Comparison of ENCODE assay signal across 8 cellular contexts in genomic region chr1:179121159-179121938, GRCh38. TPM values are rescaled to one million over a fixed set of nuclear protein-coding genes. Genes with fewer than 3 reads are reported as not detected.
DNase-seq lines count a peak whose midpoint lies in the region; ATAC-seq and TF ChIP-seq lines count a peak whose summit lies in the region.

No MANE protein-coding gene starts in this region.

- no peak overlapping the region for H3K9ac ChIP-seq in IMR-90 (ENCODE audit: low read depth, low read length)

- H2BK20ac ChIP-seq in IMR-90 (ENCODE audit: low read depth, low read length): no peak overlapping the region

- no peak overlapping the region for H3K4me3 ChIP-seq in IMR-90 (ENCODE audit: insufficient read depth, low read depth, low read length)
- H3K4me3 ChIP-seq in WERI-Rb-1 (ENCODE audit: low read depth, low read length): peak overlapping the region; percentile 2; the same call in 1 of the 2 replicates
- H3K4me3 ChIP-seq in fibroblast of mammary gland (ENCODE audit: control insufficient read depth, low read depth, low read length): no peak overlapping the region
- no peak overlapping the region for H3K4me3 ChIP-seq in osteoblast (ENCODE audit: insufficient read depth, low read length)

- peaks cover 5% of the 10 kb centered on the region for H3K4me1 ChIP-seq in IMR-90 (ENCODE audit: control insufficient read depth, insufficient read depth, low read length)
- peaks cover 23% of the 10 kb centered on the region for H3K4me1 ChIP-seq in osteoblast (ENCODE audit: insufficient read depth, low read length)

- H3K9me3 ChIP-seq in IMR-90 (ENCODE audit: control insufficient read depth, insufficient read depth, low read length): no peaks in the 10 kb centered on the region
- H3K9me3 ChIP-seq in WERI-Rb-1 (ENCODE audit: severe bottlenecking): no peaks in the 10 kb centered on the region
- H3K9me3 ChIP-seq in osteoblast (ENCODE audit: low read depth, low read length): no peaks in the 10 kb centered on the region

- no peak overlapping the region for H2BK120ac ChIP-seq in IMR-90 (ENCODE audit: low read depth, low read length)

- CTCF ChIA-PET in IMR-90 (lab: Yijun Ruan, JAX): interaction anchor here (0.6 to 2.3 kb wide), 10 partner anchors 9 to 126 kb away, joined by 3 to 9 read pairs (median 3); no protein-coding TSS in a partner anchor

- H4K8ac ChIP-seq in IMR-90 (ENCODE audit: low read depth in 2 of 2, low read length in 2 of 2): peak overlapping the region in 1 of 2 experiments; percentile 48; a peak in 1 of 4 replicates

- peak overlapping the region; percentile 46; the same call in 1 of the 2 replicates for H3K14ac ChIP-seq in IMR-90 (replicated peaks; ENCODE audit: low read depth, low read length)

- intact Hi-C loops in IMR-90 (cut with micrococcal nuclease): loop anchor here (1.0 to 2.0 kb wide), 4 partner anchors 43 to 247 kb away; partner anchors contain the start of gene SOAT1

- no peak overlapping the region for H2AK9ac ChIP-seq in IMR-90 (replicated peaks; ENCODE audit: low read depth, low read length, poor library complexity)

- no peak for TF ChIP-seq POLR2A in IMR-90 (IDR thresholded peaks at IDR 0.05; ENCODE audit: low read depth, low read length)

- no peak overlapping the region for H2BK15ac ChIP-seq in IMR-90 (ENCODE audit: low read depth, low read length)

- H3K79me1 ChIP-seq in IMR-90 (ENCODE audit: low read depth in 1 of 2, low read length in 2 of 2): peaks cover 14 to 71% of the 10 kb centered on the region in 2 experiments

- H2BK5ac ChIP-seq in IMR-90 (ENCODE audit: low read depth, low read length, poor library complexity, severe bottlenecking): peak overlapping the region; percentile 27

- DNase-seq in Caki2 (ENCODE audit: low read depth) (peak; percentile 68), IMR-90 (peak; percentile 62), WERI-Rb-1 (peak; percentile 78), fibroblast of mammary gland (ENCODE audit: low read depth) (peak; percentile 74), osteoblast (ENCODE audit: insufficient read length, low spot score, missing footprints) (no peak), NCI-H2196 (lab: John Stamatoyannopoulos, UW; ENCODE audit: unreplicated experiment) (no peak), GOT3 (lab: John Stamatoyannopoulos, UW) (no peak)

- no peak overlapping the region for H2AK5ac ChIP-seq in IMR-90 (ENCODE audit: low read depth, low read length)

- H3K36me3 ChIP-seq in IMR-90 (ENCODE audit: control insufficient read depth, insufficient read depth, low read length): peaks cover 31% of the 10 kb centered on the region
- peaks cover 60% of the 10 kb centered on the region for H3K36me3 ChIP-seq in WERI-Rb-1
- peaks cover 82% of the 10 kb centered on the region for H3K36me3 ChIP-seq in osteoblast (ENCODE audit: insufficient read depth, low read length)

- no peak overlapping the region for H3K23ac ChIP-seq in IMR-90 (ENCODE audit: low read depth, low read length)

- no peak overlapping the region for H4K91ac ChIP-seq in IMR-90 (ENCODE audit: insufficient read depth, low read depth, low read length)

- H3K4ac ChIP-seq in IMR-90 (ENCODE audit: low read depth, low read length): no peak overlapping the region

- peak; percentile 66 for ATAC-seq in IMR-90 (ENCODE audit: low read depth)
- ATAC-seq in HG02870 (IDR thresholded peaks at IDR 0.05; ENCODE audit: unreplicated experiment): no peak

- H3K27ac ChIP-seq in IMR-90 (ENCODE audit: insufficient read depth, low read length) (no peak overlapping the region; the same call in 1 of the 2 replicates), WERI-Rb-1 (peak overlapping the region; percentile 63), osteoblast (ENCODE audit: low read depth, low read length) (peak overlapping the region; percentile 47)

- H2AFZ ChIP-seq in IMR-90 (replicated peaks; ENCODE audit: low read length, poor library complexity) (no peak overlapping the region), osteoblast (ENCODE audit: low read length) (no peak overlapping the region)

- H4K5ac ChIP-seq in IMR-90 (ENCODE audit: low read depth, low read length): no peak overlapping the region; the same call in 1 of the 2 replicates

- whole genome bisulfite sequencing in IMR-90 (ENCODE audit: extremely low coverage in 2 of 2, insufficient read length in 1 of 2), 2 experiments: 92% methylated on average over 2 of the region's 7 CpGs; no CpG with 5 or more reads in 1 of the 2 experiments

- no peak overlapping the region for H3K56ac ChIP-seq in IMR-90 (ENCODE audit: extremely low read depth, insufficient read depth, low read length)

- no peak overlapping the region for H3K18ac ChIP-seq in IMR-90 (ENCODE audit: low read depth, low read length)

- no peaks in the 10 kb centered on the region for H3K27me3 ChIP-seq in IMR-90 (ENCODE audit: control insufficient read depth, insufficient read depth, low read length)
- no peaks in the 10 kb centered on the region for H3K27me3 ChIP-seq in WERI-Rb-1 (ENCODE audit: insufficient read depth, low read depth, severe bottlenecking)
- H3K27me3 ChIP-seq in osteoblast (ENCODE audit: insufficient read depth, low read length): no peaks in the 10 kb centered on the region

- peaks cover 90% of the 10 kb centered on the region for H3K79me2 ChIP-seq in osteoblast (ENCODE audit: insufficient read depth, low read length)

- peaks cover 8% of the 10 kb centered on the region; the same call in 1 of the 2 replicates for H4K20me1 ChIP-seq in IMR-90 (ENCODE audit: insufficient read depth, low read length)
- peaks cover 13% of the 10 kb centered on the region for H4K20me1 ChIP-seq in osteoblast (ENCODE audit: insufficient read depth, low read length)

- H3K4me2 ChIP-seq in IMR-90 (ENCODE audit: low read depth, low read length): no peak overlapping the region
- no peak overlapping the region for H3K4me2 ChIP-seq in osteoblast (ENCODE audit: insufficient read depth, low read length)

- in situ Hi-C loops in Caki2 (cut with HindIII; ENCODE audit: low pct_unique_long_range_greater_than_20kb, low sequenced_read_pairs) (no loop called here), IMR-90 (cut with MboI; ENCODE audit: low sequenced_read_pairs) (loop anchor here (5.0 to 10.0 kb wide), 2 partner anchors 76 to 173 kb away; partner anchors contain the start of gene SOAT1)

- dilution Hi-C loops in IMR-90 (cut with HindIII; ENCODE audit: low sequenced_read_pairs, unreplicated experiment): no loop called here

- TF ChIP-seq CTCF in IMR-90 (conservative IDR thresholded peaks at IDR 0.05; ENCODE audit: low read depth, low read length) (peak; percentile 64), WERI-Rb-1 (IDR thresholded peaks at IDR 0.05; ENCODE audit: low read depth, low read length) (peak; percentile 81), fibroblast of mammary gland (conservative IDR thresholded peaks at IDR 0.05; ENCODE audit: control insufficient read depth, insufficient read depth, low read depth, low read length) (peak; percentile 68), osteoblast (IDR thresholded peaks at IDR 0.05; ENCODE audit: extremely low read depth, low read depth, low read length) (peak; percentile 68)

- H3K9me1 ChIP-seq in IMR-90 (ENCODE audit: insufficient read depth, low read length): peaks cover 3% of the 10 kb centered on the region

- POLR2A ChIA-PET in IMR-90 (lab: Charles Lee; ENCODE audit: unreplicated experiment): no interaction called here

- peak; percentile 62 for TF ChIP-seq RAD21 in IMR-90 (IDR thresholded peaks at IDR 0.05; ENCODE audit: low read length)

- BruUV-seq in IMR-90 (replicated peaks; lab: Mats Ljungman, UMichigan): no TSS peak

TF ChIP-seq in IMR-90, 13 proteins besides CTCF, POLR2A, EP300 and RAD21:
- TF ChIP-seq SMC3 (IDR thresholded peaks at IDR 0.05; ENCODE audit: low read depth, low read length) (peak; percentile 68), BHLHE40 (IDR thresholded peaks at IDR 0.05; ENCODE audit: low read depth, low read length) (no peak)
TF ChIP-seq in IMR-90: peak in this region for 1.

RNA-seq across cellular contexts. Expression of gene TOR3A, which starts 39.5 kb away (rescaled TPM):
- total RNA-seq in Caki2 (2014; rRNA removed; shearing (Covaris generic); ENCODE audit: low replicate concordance): 65.8 and 98.5 TPM in 2 replicates
- total RNA-seq in IMR-90 (2012; rRNA removed) (11.9 and 16.8 TPM in 2 replicates), osteoblast (34.2 and 44.2 TPM in 2 replicates)
- 22.2 and 22.7 TPM in 2 replicates for polyA plus RNA-seq in IMR-90 (2012; rRNA removed)
- 23.9 and 24.0 TPM in 2 replicates for polyA plus RNA-seq in IMR-90 (2012; cell fraction: cytosol; rRNA removed)
- polyA plus RNA-seq in IMR-90 (2012; cell fraction: nucleus; rRNA removed; ENCODE audit: low replicate concordance): 17.2 and 26.3 TPM in 2 replicates

Comparison
In these comparisons a context has a peak if more than half of its experiments do, and no peak if none do; other contexts are left out.
1. DNase-seq: peak in Caki2 (single experiment), IMR-90 (single experiment), WERI-Rb-1 (single experiment) and fibroblast of mammary gland (single experiment); none in osteoblast (single experiment), NCI-H2196 (single experiment) and GOT3 (single experiment).
2. Peak in every context shown above with its lines, with median percentiles within 50 percentile points of each other: CTCF ChIP-seq.